Comparison of ENCODE assay signal across 22 cellular contexts in genomic region chr3:80017369-80017768, GRCh38.
"Had no signal": no experiment of that assay in that cellular context is flagged by ENCODE, and none has a peak within 500 bp of the region (broad histone marks: within the 10 kb centered on the region; RNA-seq: fewer than 3 reads in every experiment).

No MANE protein-coding gene starts in this region.

- H3K4me3 ChIP-seq: smooth muscle cell, stomach had no signal

- H3K4me1 ChIP-seq: parathyroid adenoma, stomach had no signal

- H3K27me3 ChIP-seq: neutrophil, stomach had no signal

- H3K27ac Mint-ChIP-seq: activated CD4-positive, alpha-beta T cell treated with anti-CD3 and anti-CD28 coated beads, Interleukin-2, amount 10 ng/mL, durations not matched to agents 7 days and 5 days; activated CD8-positive, alpha-beta T cell treated with anti-CD3 and anti-CD28 coated beads, Interleukin-2, amount 10 ng/mL, durations not matched to agents 7 days and 5 days; activated naive CD4-positive, alpha-beta T cell treated with anti-CD3 and anti-CD28 coated beads, Interleukin-2, amount 10 ng/mL, durations not matched to agents 7 days and 5 days; activated T-cell treated with anti-CD3 and anti-CD28 coated beads, Interleukin-2, amount 50 U/mL, for 24 hours; mesothelial cell of epicardium; natural killer cell treated with Interleukin-12 subunit alpha and Interleukin-12 subunit beta and Interleukin-15 and Interleukin-18, amount 100 ng/mL, for 72 hours; stimulated activated effector memory CD8-positive, alpha-beta T cell treated with anti-CD3 and anti-CD28 coated beads, Interleukin-12 subunit alpha, Interleukin-12 subunit beta, amount 100 ng/mL, for 72 hours; type B pancreatic cell had no signal

- H3K27ac ChIP-seq: neutrophil, parathyroid adenoma, stomach had no signal

- ATAC-seq: activated CD4-positive, CD25-positive, alpha-beta regulatory T cell treated with anti-CD3 and anti-CD28 coated beads, Interleukin-2, amount 50 U/mL, for 24 hours; activated CD8-positive, alpha-beta T cell treated with anti-CD3 and anti-CD28 coated beads, Interleukin-2, amount 10 ng/mL, durations not matched to agents 7 days and 5 days; left lobe of liver; natural killer cell treated with Interleukin-12 subunit alpha and Interleukin-12 subunit beta and Interleukin-15 and Interleukin-18, amount 100 ng/mL, for 72 hours; sciatic nerve; stimulated activated effector memory CD8-positive, alpha-beta T cell treated with anti-CD3 and anti-CD28 coated beads, Interleukin-12 subunit alpha, Interleukin-12 subunit beta, amount 100 ng/mL, for 72 hours had no signal

- H3K9me3 Mint-ChIP-seq: mesothelial cell of epicardium had no signal

- H3K79me2 ChIP-seq: parathyroid adenoma had no signal

- H3K4me3 Mint-ChIP-seq: activated CD4-positive, alpha-beta T cell treated with anti-CD3 and anti-CD28 coated beads, Interleukin-2, amount 10 ng/mL, durations not matched to agents 7 days and 5 days; activated CD8-positive, alpha-beta T cell treated with anti-CD3 and anti-CD28 coated beads, Interleukin-2, amount 10 ng/mL, durations not matched to agents 7 days and 5 days; activated naive CD4-positive, alpha-beta T cell treated with anti-CD3 and anti-CD28 coated beads, Interleukin-2, amount 10 ng/mL, durations not matched to agents 7 days and 5 days; activated T-cell treated with anti-CD3 and anti-CD28 coated beads, Interleukin-2, amount 50 U/mL, for 24 hours; mesothelial cell of epicardium; natural killer cell treated with Interleukin-12 subunit alpha and Interleukin-12 subunit beta and Interleukin-15 and Interleukin-18, amount 100 ng/mL, for 72 hours; stimulated activated effector memory CD8-positive, alpha-beta T cell treated with anti-CD3 and anti-CD28 coated beads, Interleukin-12 subunit alpha, Interleukin-12 subunit beta, amount 100 ng/mL, for 72 hours; type B pancreatic cell had no signal

- H3K4me2 ChIP-seq: smooth muscle cell had no signal

- H3K27me3 Mint-ChIP-seq: activated CD4-positive, alpha-beta T cell treated with anti-CD3 and anti-CD28 coated beads, Interleukin-2, amount 10 ng/mL, durations not matched to agents 7 days and 5 days; activated naive CD4-positive, alpha-beta T cell treated with anti-CD3 and anti-CD28 coated beads, Interleukin-2, amount 10 ng/mL, durations not matched to agents 7 days and 5 days; activated T-cell treated with anti-CD3 and anti-CD28 coated beads, Interleukin-2, amount 50 U/mL, for 24 hours; natural killer cell treated with Interleukin-12 subunit alpha and Interleukin-12 subunit beta and Interleukin-15 and Interleukin-18, amount 100 ng/mL, for 72 hours had no signal

- H3K9ac ChIP-seq: parathyroid adenoma had no signal

- H3K36me3 ChIP-seq: neutrophil, stomach had no signal

- H3K9me3 ChIP-seq: neutrophil had no signal

- DNase-seq: activated CD4-positive, alpha-beta T cell treated with anti-CD3 and anti-CD28 coated beads, Interleukin-2, amount 10 ng/mL, durations not matched to agents 7 days and 5 days; activated CD8-positive, alpha-beta T cell treated with anti-CD3 and anti-CD28 coated beads, Interleukin-2, amount 10 ng/mL, durations not matched to agents 7 days and 5 days; activated naive CD4-positive, alpha-beta T cell treated with anti-CD3 and anti-CD28 coated beads, Interleukin-2, amount 10 ng/mL, durations not matched to agents 7 days and 5 days; activated T-cell treated with anti-CD3 and anti-CD28 coated beads, Interleukin-2, amount 50 U/mL, for 24 hours; aorta; cerebellar nuclear complex; foreskin melanocyte; glutamatergic neuron; hippocampal formation; stimulated activated CD4-positive, alpha-beta T cell treated with anti-CD3 and anti-CD28 coated beads, Interleukin-4, amount 100 ng/mL, for 24 hours; stomach; T1000 had no signal

- H3K36me3 Mint-ChIP-seq: activated naive CD4-positive, alpha-beta T cell treated with anti-CD3 and anti-CD28 coated beads, Interleukin-2, amount 10 ng/mL, durations not matched to agents 7 days and 5 days; mesothelial cell of epicardium; natural killer cell treated with Interleukin-12 subunit alpha and Interleukin-12 subunit beta and Interleukin-15 and Interleukin-18, amount 100 ng/mL, for 72 hours; stimulated activated effector memory CD8-positive, alpha-beta T cell treated with anti-CD3 and anti-CD28 coated beads, Interleukin-12 subunit alpha, Interleukin-12 subunit beta, amount 100 ng/mL, for 72 hours; type B pancreatic cell had no signal

- H2AFZ ChIP-seq: parathyroid adenoma had no signal

- H3K4me1 Mint-ChIP-seq: activated CD4-positive, alpha-beta T cell treated with anti-CD3 and anti-CD28 coated beads, Interleukin-2, amount 10 ng/mL, durations not matched to agents 7 days and 5 days; activated naive CD4-positive, alpha-beta T cell treated with anti-CD3 and anti-CD28 coated beads, Interleukin-2, amount 10 ng/mL, durations not matched to agents 7 days and 5 days; mesothelial cell of epicardium; stimulated activated effector memory CD8-positive, alpha-beta T cell treated with anti-CD3 and anti-CD28 coated beads, Interleukin-12 subunit alpha, Interleukin-12 subunit beta, amount 100 ng/mL, for 72 hours had no signal
